Comparison of ENCODE assay signal across 8 cellular contexts in genomic region chr11:128031538-128032134, GRCh38.
DNase-seq lines count a peak whose midpoint lies in the region; ATAC-seq, FAIRE-seq and TF ChIP-seq lines count a peak whose summit lies in the region.
"Not testable (repeated sequence)": the region's sequence is repeated elsewhere in the genome, so short reads cannot be mapped to it uniquely, and the experiment has no call there.

No MANE protein-coding gene starts in this region.

- not testable (repeated sequence) for H3K9me2 ChIP-seq in SU-DHL-6 (replicated peaks; ENCODE audit: insufficient read depth, low read length)

- H3F3A ChIP-seq in SU-DHL-6 (ENCODE audit: insufficient read depth): not testable (repeated sequence)

- H3K9me3 ChIP-seq in SU-DHL-6 (ENCODE audit: insufficient read depth, low read length): not testable (repeated sequence)

- not testable (repeated sequence) for H3K36me3 Mint-ChIP-seq in activated naive CD4-positive, alpha-beta T cell treated with anti-CD3 and anti-CD28 coated beads, Interleukin-2, amount 50 U/mL, for 72 hours; glutamatergic neuron (ENCODE audit: unreplicated experiment); progenitor cell of endocrine pancreas (ENCODE audit: insufficient read depth)

- not testable (repeated sequence) for H3K36me3 ChIP-seq in SU-DHL-6 (ENCODE audit: low read length)

- ATAC-seq in HG02852 (IDR thresholded peaks at IDR 0.05; ENCODE audit: unreplicated experiment): peak; percentile 90
- ATAC-seq in activated naive CD4-positive, alpha-beta T cell treated with anti-CD3 and anti-CD28 coated beads, Interleukin-2, amount 50 U/mL, for 72 hours: peak; percentile 81 to 93

- DNase-seq in GM18507 (ENCODE audit: extremely low spot score, insufficient read length, low read depth) (peak; percentile 17), NCI-H1436 (lab: John Stamatoyannopoulos, UW) (peak; percentile 75), glutamatergic neuron (peak; percentile 36), progenitor cell of endocrine pancreas (ENCODE audit: low spot score, unreplicated experiment) (peak; percentile 14)
- DNase-seq in activated naive CD4-positive, alpha-beta T cell treated with anti-CD3 and anti-CD28 coated beads, Interleukin-2, amount 50 U/mL, for 72 hours (ENCODE audit: low spot score in 2 of 2): peak in 1 of 2 donors; percentile 50

- FAIRE-seq in A204.1 (lab: Jason Lieb, UNC) (peak; percentile 65), GM18507 (lab: Jason Lieb, UNC) (peak; percentile 71)

- not testable (repeated sequence) for H3K4me1 Mint-ChIP-seq in glutamatergic neuron (ENCODE audit: low read depth, unreplicated experiment); progenitor cell of endocrine pancreas (ENCODE audit: low read depth)

- TF ChIP-seq CTCF in SU-DHL-6 (IDR thresholded peaks at IDR 0.05; ENCODE audit: insufficient read depth, low read length, poor library complexity, severe bottlenecking) (peak; percentile 12), glutamatergic neuron (IDR thresholded peaks at IDR 0.05; ENCODE audit: partially characterized antibody, unreplicated experiment) (peak; percentile 72), progenitor cell of endocrine pancreas (IDR thresholded peaks at IDR 0.05; ENCODE audit: unreplicated experiment) (peak; percentile 87)

- not testable (repeated sequence) for H3K27me3 Mint-ChIP-seq in glutamatergic neuron (ENCODE audit: unreplicated experiment)
- H3K27me3 Mint-ChIP-seq in progenitor cell of endocrine pancreas: peaks cover 20% of the 10 kb centered on the region

- not testable (repeated sequence) for H3K4me2 ChIP-seq in SU-DHL-6 (ENCODE audit: low read depth, low read length, poor library complexity, severe bottlenecking)

- H3K9ac ChIP-seq in SU-DHL-6 (ENCODE audit: low read length): not testable (repeated sequence)

- H3K9me3 Mint-ChIP-seq in activated naive CD4-positive, alpha-beta T cell treated with anti-CD3 and anti-CD28 coated beads, Interleukin-2, amount 50 U/mL, for 72 hours; glutamatergic neuron (ENCODE audit: unreplicated experiment); progenitor cell of endocrine pancreas (ENCODE audit: low read depth): not testable (repeated sequence)

- H3K27me3 ChIP-seq in SU-DHL-6 (ENCODE audit: low read length): not testable (repeated sequence)

- H3K79me2 ChIP-seq in SU-DHL-6 (ENCODE audit: insufficient read depth, low read length): not testable (repeated sequence)

- not testable (repeated sequence) for H3K27ac ChIP-seq in SU-DHL-6 (ENCODE audit: low read depth, low read length)

- not testable (repeated sequence) for H3K4me3 Mint-ChIP-seq in glutamatergic neuron (ENCODE audit: unreplicated experiment); progenitor cell of endocrine pancreas (ENCODE audit: low read depth)

- H3K4me3 ChIP-seq in SU-DHL-6 (ENCODE audit: insufficient read depth, low read length, poor library complexity, severe bottlenecking): not testable (repeated sequence)

- not testable (repeated sequence) for H4K20me1 ChIP-seq in SU-DHL-6 (ENCODE audit: low read depth, low read length)

- H2AFZ ChIP-seq in SU-DHL-6 (ENCODE audit: low read depth, low read length, severe bottlenecking): not testable (repeated sequence)

- not testable (repeated sequence) for H3K27ac Mint-ChIP-seq in activated naive CD4-positive, alpha-beta T cell treated with anti-CD3 and anti-CD28 coated beads, Interleukin-2, amount 50 U/mL, for 72 hours; glutamatergic neuron (ENCODE audit: unreplicated experiment); progenitor cell of endocrine pancreas

Comparison
In these comparisons a context has a peak if more than half of its experiments do, and no peak if none do; other contexts are left out.
1. CTCF ChIP-seq: peak in every context shown above with its lines; median percentile 87 in progenitor cell of endocrine pancreas; 72 in glutamatergic neuron; 12 in SU-DHL-6.